15 cellular contexts compared by ENCODE assay signal in the genomic region with DNA sequence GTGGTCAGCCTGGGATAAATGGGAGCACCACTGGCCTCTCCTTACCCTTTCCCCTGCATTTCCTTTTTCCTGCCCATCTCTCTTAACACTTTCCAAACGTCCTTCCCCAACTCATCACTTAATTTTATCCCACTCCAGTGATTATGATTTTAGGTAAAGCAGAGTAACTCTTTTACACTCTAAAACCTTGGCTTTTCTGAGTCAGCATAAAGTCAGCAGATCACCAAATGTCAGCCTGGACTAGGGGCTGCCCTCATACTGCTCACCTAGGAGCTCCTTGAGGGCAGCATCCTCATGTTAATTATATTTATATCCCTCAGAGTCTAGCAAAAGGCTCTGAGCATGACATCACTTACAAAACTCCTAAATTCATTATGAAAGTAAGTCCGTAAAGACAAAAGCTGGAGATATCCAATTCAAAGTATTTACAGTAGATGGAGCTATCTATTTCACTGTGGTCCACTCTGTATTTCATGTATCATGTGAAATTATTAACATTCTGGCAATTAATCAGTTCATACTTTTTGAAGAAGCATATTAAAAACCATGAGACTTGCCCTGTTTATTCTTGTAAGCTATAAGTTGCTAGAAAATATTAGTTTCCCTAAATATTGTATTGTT. TPM values are rescaled to one million over a fixed set of nuclear protein-coding genes. Genes with fewer than 3 reads are reported as not detected.
A peak's percentile ranks its signal among the peaks of the same experiment; 100 is the strongest.
DNase-seq lines count a peak whose midpoint lies in the region; ATAC-seq, FAIRE-seq and TF ChIP-seq lines count a peak whose summit lies in the region.
"Had no signal": no experiment of that assay in that cellular context is flagged by ENCODE, and none has a peak within 500 bp of the region (broad histone marks: within the 10 kb centered on the region; RNA-seq: fewer than 3 reads in every experiment).

No MANE protein-coding gene starts in this region.

- TF ChIP-seq CTCF in brain microvascular endothelial cell (IDR thresholded peaks at IDR 0.05; ENCODE audit: low read depth, low read length, missing control alignments) (peak; percentile 14), kidney (IDR thresholded peaks at IDR 0.05; ENCODE audit: borderline replicate concordance, extremely low read depth, insufficient read depth) (no peak), upper lobe of right lung (IDR thresholded peaks at IDR 0.05) (peak; percentile 34), esophagus squamous epithelium (IDR thresholded peaks at IDR 0.05) (peak in 3 of 6 experiments; percentile 20 to 43 (median 24)), suprapubic skin (IDR thresholded peaks at IDR 0.05) (no peak)

- WGBS in esophagus squamous epithelium, 2 donors, result 8 to 20% methylated on average over 2 of the region's 2 CpGs
- 42% methylated on average over 2 of the region's 2 CpGs for WGBS in suprapubic skin

- H3K4me1 ChIP-seq in kidney (ENCODE audit: control insufficient read depth in 1 of 2, insufficient read depth in 1 of 2, low read depth in 1 of 2, low read length in 2 of 2), result peaks cover 4 to 9% of the 10 kb centered on the region in 2 donors
- H3K4me1 ChIP-seq in upper lobe of right lung, result no peaks in the 10 kb centered on the region
- peaks cover 0 to 3% (median 0%) of the 10 kb centered on the region in 3 donors for H3K4me1 ChIP-seq in esophagus squamous epithelium
- no peaks in the 10 kb centered on the region for H3K4me1 ChIP-seq in suprapubic skin

- H3K27ac ChIP-seq in brain microvascular endothelial cell (no peak overlapping the region), kidney (ENCODE audit: low read depth in 2 of 2, low read length in 2 of 2) (no peak overlapping the region), upper lobe of right lung (no peak overlapping the region), esophagus squamous epithelium (no peak overlapping the region), suprapubic skin (no peak overlapping the region)

- no peak for TF ChIP-seq POLR2A in esophagus squamous epithelium (IDR thresholded peaks at IDR 0.05)
- TF ChIP-seq POLR2A in suprapubic skin (IDR thresholded peaks at IDR 0.05), result no peak

- in situ Hi-C loops in brain microvascular endothelial cell (cut with HindIII; ENCODE audit: low pct_ligation_motif_present, low sequenced_read_pairs), result no loop called here

- DNase-seq in Right ventricle myocardium superior (no peak), left cardiac atrium (no peak), brain microvascular endothelial cell (no peak), kidney (no peak), upper lobe of right lung (no peak), esophagus squamous epithelium (lab: John Stamatoyannopoulos, UW) (no peak), suprapubic skin (ENCODE audit: low spot score in 2 of 2) (no peak)
- DNase-seq in activated CD8-positive, alpha-beta memory T cell treated with anti-CD3 and anti-CD28 coated beads, Interleukin-2, amount 50 U/mL, for 4 hours, result no peak
- DNase-seq: activated CD4-positive, alpha-beta T cell treated with anti-CD3 and anti-CD28 coated beads, Interleukin-2, amount 10 ng/mL, durations not matched to agents 24 days and 14 days; activated gamma-delta T cell treated with Interleukin-2 at 50 U/mL for 16 hours; central memory CD4-positive, alpha-beta T cell; islet precursor cell; NCI-H1105; NCI-H69; SW 1271 had no signal

- H3K36me3 ChIP-seq in brain microvascular endothelial cell (replicated peaks), result no peaks in the 10 kb centered on the region
- no peaks in the 10 kb centered on the region for H3K36me3 ChIP-seq in kidney (ENCODE audit: control insufficient read depth in 1 of 2, insufficient read depth in 2 of 2, low read length in 2 of 2)
- no peaks in the 10 kb centered on the region for H3K36me3 ChIP-seq in upper lobe of right lung
- H3K36me3 ChIP-seq in esophagus squamous epithelium, result no peaks in the 10 kb centered on the region
- H3K36me3 ChIP-seq in suprapubic skin, result no peaks in the 10 kb centered on the region

- H3K27me3 ChIP-seq in brain microvascular endothelial cell (replicated peaks) (no peaks in the 10 kb centered on the region), upper lobe of right lung (no peaks in the 10 kb centered on the region), esophagus squamous epithelium (no peaks in the 10 kb centered on the region), suprapubic skin (no peaks in the 10 kb centered on the region)

- H3K9me3 ChIP-seq in kidney (ENCODE audit: control insufficient read depth in 1 of 2, low read length in 2 of 2), result no peaks in the 10 kb centered on the region
- H3K9me3 ChIP-seq in upper lobe of right lung, result no peaks in the 10 kb centered on the region
- no peaks in the 10 kb centered on the region for H3K9me3 ChIP-seq in esophagus squamous epithelium
- no peaks in the 10 kb centered on the region for H3K9me3 ChIP-seq in suprapubic skin

- peak; percentile 65 for FAIRE-seq in kidney (lab: Jason Lieb, UNC)

- ATAC-seq in Right ventricle myocardium superior (ENCODE audit: poor library complexity), result peak; percentile 43
- ATAC-seq in left cardiac atrium, result no peak
- ATAC-seq in upper lobe of right lung, result no peak

- TF ChIP-seq EP300 in suprapubic skin (IDR thresholded peaks at IDR 0.05), result no peak

- H3K4me3 ChIP-seq in brain microvascular endothelial cell (ENCODE audit: low read depth, low read length), result no peak overlapping the region
- H3K4me3 ChIP-seq in kidney (ENCODE audit: low read length in 2 of 2), result no peak overlapping the region
- no peak overlapping the region for H3K4me3 ChIP-seq in upper lobe of right lung
- no peak overlapping the region for H3K4me3 ChIP-seq in esophagus squamous epithelium
- no peak overlapping the region for H3K4me3 ChIP-seq in suprapubic skin

- H3K9ac ChIP-seq in kidney (ENCODE audit: low read length in 2 of 2), result no peak overlapping the region

- intact Hi-C loops in Right ventricle myocardium superior (cut with DNase I), result no loop called here
- intact Hi-C loops in left cardiac atrium (cut with DNase I), result no loop called here
- intact Hi-C loops in kidney (cut with DNase I), result no loop called here
- intact Hi-C loops in upper lobe of right lung (cut with DNase I), result no loop called here
- intact Hi-C loops in esophagus squamous epithelium (cut with DNase I), result loop anchor here (10.0 kb wide), 1 partner anchor 191 kb away; no protein-coding TSS in a partner anchor

RNA-seq across cellular contexts. Expression of a gene that starts 17.0 kb away (rescaled TPM):
- total RNA-seq in Right ventricle myocardium superior (26.1 TPM), left cardiac atrium (10 to 100 TPM; 25.0 to 29.4 TPM), kidney (83.6 TPM), upper lobe of right lung (71.1 TPM), esophagus squamous epithelium (10 to 100 TPM; 39.4 to 79.7 (median 55.7) TPM), suprapubic skin (100 to 1,000 TPM in 1 of 4 donors, 10 to 100 TPM in 3; 38.3 to 124 (median 54.4) TPM)
- 6.0 TPM for polyA plus RNA-seq in kidney (ENCODE audit: insufficient read depth, low read depth, low replicate concordance)

Comparison
In these comparisons a context has a peak if more than half of its experiments do, and no peak if none do; other contexts are left out.
1. CTCF ChIP-seq: peak in brain microvascular endothelial cell (single experiment) and upper lobe of right lung (single experiment); none in kidney (single experiment) and suprapubic skin (0 of 2).